8 cellular contexts compared by ENCODE assay signal in genomic region chr17:63622571-63623390, GRCh38. TPM values are rescaled to one million over a fixed set of nuclear protein-coding genes. Genes with fewer than 3 reads are reported as not detected.
DNase-seq lines count a peak whose midpoint lies in the region; ATAC-seq and TF ChIP-seq lines count a peak whose summit lies in the region.

No MANE protein-coding gene starts in this region.

- peak overlapping the region; percentile 27; the same call in 1 of the 2 replicates for H3K9ac ChIP-seq in HUES48 (ENCODE audit: low read depth, low read length)
- H3K9ac ChIP-seq in SK-N-MC (ENCODE audit: insufficient read length) = peak overlapping the region; percentile 75

- H3K27ac Mint-ChIP-seq in activated naive CD8-positive, alpha-beta T cell = peak overlapping the region; percentile 92

- H3K9me3 Mint-ChIP-seq in activated naive CD8-positive, alpha-beta T cell (ENCODE audit: low read depth) = no peaks in the 10 kb centered on the region

- no peaks in the 10 kb centered on the region for H3K9me3 ChIP-seq in HUES48 (ENCODE audit: control insufficient read depth, insufficient read depth, low read length)
- H3K9me3 ChIP-seq in SK-N-MC (ENCODE audit: low read depth, low read length) = no peaks in the 10 kb centered on the region

- no peaks in the 10 kb centered on the region for H3K36me3 Mint-ChIP-seq in activated naive CD8-positive, alpha-beta T cell

- H3K27me3 ChIP-seq in HUES48 (ENCODE audit: control insufficient read depth, insufficient read depth, low read length) = no peaks in the 10 kb centered on the region

- H3K4me1 Mint-ChIP-seq in activated naive CD8-positive, alpha-beta T cell (ENCODE audit: low read depth) = peaks cover 50% of the 10 kb centered on the region

- DNase-seq in Caki2 (ENCODE audit: low read depth) (peak; percentile 32), SK-N-MC (ENCODE audit: low read depth, low spot score) (no peak), head of caudate nucleus (peak; percentile 8 to 85 (median 68)), omental fat pad (ENCODE audit: low spot score) (no peak), ureter (ENCODE audit: low spot score) (peak; percentile 70)

- intact Hi-C loops in head of caudate nucleus (cut with DNase I) = loop anchor here (10.0 kb wide), 2 partner anchors 72 to 122 kb away; partner anchors contain the start of gene STRADA

- ATAC-seq in GM21390 (IDR thresholded peaks at IDR 0.05; ENCODE audit: unreplicated experiment) = peak; percentile 28
- peak; percentile 59 for ATAC-seq in omental fat pad (ENCODE audit: low FRiP score)

- in situ Hi-C loops in Caki2 (cut with HindIII; ENCODE audit: low pct_unique_long_range_greater_than_20kb, low sequenced_read_pairs) = no loop called here

- H3K27me3 Mint-ChIP-seq in activated naive CD8-positive, alpha-beta T cell = no peaks in the 10 kb centered on the region

- H3K4me3 ChIP-seq in HUES48 (ENCODE audit: low read depth, low read length) = peak overlapping the region; percentile 87
- peak overlapping the region; percentile 75 for H3K4me3 ChIP-seq in SK-N-MC

- peaks cover 13% of the 10 kb centered on the region for H3K4me1 ChIP-seq in HUES48 (ENCODE audit: control insufficient read depth, insufficient read depth, low read length)

- no peak for TF ChIP-seq CTCF in omental fat pad (IDR thresholded peaks at IDR 0.05)

- H3K27ac ChIP-seq in HUES48 (ENCODE audit: low read depth, low read length) (peak overlapping the region; percentile 59), SK-N-MC (no peak overlapping the region)

- H3K36me3 ChIP-seq in HUES48 (ENCODE audit: control insufficient read depth, insufficient read depth, low read length) (no peaks in the 10 kb centered on the region), SK-N-MC (ENCODE audit: insufficient read depth, low read length) (no peaks in the 10 kb centered on the region)

- H3K4me3 Mint-ChIP-seq in activated naive CD8-positive, alpha-beta T cell = peak overlapping the region; percentile 98

RNA-seq across cellular contexts. Expression of gene MAP3K3, which starts 0.6 kb away (rescaled TPM):
- 14.5 and 16.7 TPM in 2 replicates for total RNA-seq in Caki2 (2014; rRNA removed; shearing (Covaris generic); ENCODE audit: low replicate concordance)
- 10 to 100 TPM; 47.0 to 89.8 (median 53.7) TPM for total RNA-seq in omental fat pad
- 32.3 TPM for total RNA-seq in ureter

RNA-seq across cellular contexts. Expression of gene TACO1, which starts 22.1 kb away (rescaled TPM):
- total RNA-seq in Caki2 (2014; rRNA removed; shearing (Covaris generic); ENCODE audit: low replicate concordance) = 43.0 and 55.4 TPM in 2 replicates
- 10 to 100 TPM in 2 of 4 donors, 1 to 10 TPM in 2; 8.5 to 12.0 (median 10.1) TPM for total RNA-seq in omental fat pad
- total RNA-seq in ureter = 17.5 TPM

Comparison
In these comparisons a context has a peak if more than half of its experiments do, and no peak if none do; other contexts are left out.
1. DNase-seq: peak in Caki2 (single experiment), head of caudate nucleus (42 of 42) and ureter (single experiment); none in SK-N-MC (single experiment) and omental fat pad (single experiment).